Comparison of ENCODE assay signal across 9 cellular contexts in the genomic region with DNA sequence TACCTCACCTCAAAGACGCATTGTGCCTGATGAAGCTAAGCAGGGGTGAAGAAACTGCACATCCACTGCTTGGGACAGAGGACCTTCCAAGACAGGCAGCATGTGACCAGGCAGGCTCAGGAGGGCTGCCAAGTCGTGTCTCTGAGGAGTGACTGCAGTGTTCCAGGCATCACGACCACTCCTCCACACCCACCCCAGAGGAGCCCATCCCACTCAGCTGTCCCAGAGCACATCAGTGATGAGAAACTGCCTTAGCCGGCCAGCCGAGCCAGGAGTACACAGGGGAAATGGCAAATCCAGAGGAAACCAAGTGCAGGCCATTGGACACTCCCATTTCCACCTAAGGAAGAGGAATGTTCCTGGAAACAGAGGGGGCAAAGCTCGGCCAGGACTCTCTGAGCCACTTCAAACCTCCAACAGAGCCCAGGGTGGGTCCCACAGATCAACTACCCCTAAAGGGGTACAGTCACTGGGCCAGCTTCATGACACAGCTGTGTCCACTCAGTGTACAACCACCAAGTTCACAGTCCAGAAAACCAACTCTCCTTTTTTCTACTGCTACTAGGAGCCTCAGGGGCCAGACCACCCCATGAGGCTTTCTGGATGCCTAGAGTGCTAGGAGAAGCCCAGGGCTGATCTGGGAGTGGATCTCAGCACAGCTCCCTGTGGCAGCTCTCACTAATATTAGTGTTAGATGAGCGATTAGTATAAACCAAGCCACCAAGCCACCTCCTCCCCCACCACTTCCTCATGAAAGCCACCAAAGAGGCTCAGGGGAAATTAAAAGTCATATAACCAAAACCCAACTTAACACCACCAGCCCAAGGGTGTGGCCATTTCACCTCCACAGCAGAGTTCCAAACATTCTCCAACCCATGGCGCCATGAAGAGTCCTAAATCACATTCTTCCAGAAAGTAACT. TPM values are rescaled to one million over a fixed set of nuclear protein-coding genes. Genes with fewer than 3 reads are reported as not detected.
DNase-seq lines count a peak whose midpoint lies in the region; ATAC-seq, FAIRE-seq and TF ChIP-seq lines count a peak whose summit lies in the region.
"Had no signal": no experiment of that assay in that cellular context is flagged by ENCODE, and none has a peak within 500 bp of the region (broad histone marks: within the 10 kb centered on the region; RNA-seq: fewer than 3 reads in every experiment).

No MANE protein-coding gene starts in this region.

- WGBS in small intestine, 3 donors, result 44 to 75% (median 68%) methylated on average over 8 of the region's 8 CpGs

- peak overlapping the region; percentile 87 to 94 for H3K27ac Mint-ChIP-seq in natural killer cell treated with Interleukin-12 subunit alpha and Interleukin-12 subunit beta and Interleukin-15 and Interleukin-18, amount 100 ng/mL, for 72 hours

- H3K36me3 ChIP-seq in duodenal mucosa (ENCODE audit: control insufficient read depth in 1 of 2, insufficient read depth in 2 of 2, low read length in 2 of 2), result peaks cover 0 to 4% of the 10 kb centered on the region in 2 donors
- H3K36me3 ChIP-seq in small intestine (ENCODE audit: control insufficient read depth in 2 of 2, insufficient read depth in 2 of 2, low read length in 2 of 2), result peaks cover 0 to 2% of the 10 kb centered on the region in 2 donors

- peak in 1 of 2 donors; percentile 50 for ATAC-seq in natural killer cell treated with Interleukin-12 subunit alpha and Interleukin-12 subunit beta and Interleukin-15 and Interleukin-18, amount 100 ng/mL, for 72 hours

- no peak overlapping the region for H3K9ac ChIP-seq in duodenal mucosa (ENCODE audit: low read depth in 1 of 2, low read length in 2 of 2)

- no peak for FAIRE-seq in small intestine (lab: Jason Lieb, UNC)
- FAIRE-seq: bronchial epithelial cell had no signal

- H3K27me3 Mint-ChIP-seq in natural killer cell treated with Interleukin-12 subunit alpha and Interleukin-12 subunit beta and Interleukin-15 and Interleukin-18, amount 100 ng/mL, for 72 hours, result no peaks in the 10 kb centered on the region

- H3K27ac ChIP-seq in RWPE1 (peak overlapping the region; percentile 91), duodenal mucosa (ENCODE audit: low read depth, low read length) (peak overlapping the region; percentile 74), small intestine (ENCODE audit: low read depth in 1 of 2, low read length in 1 of 2) (peak overlapping the region in 1 of 2 donors; percentile 76)

- H3K27me3 ChIP-seq in duodenal mucosa (ENCODE audit: control insufficient read depth in 1 of 2, insufficient read depth in 2 of 2, low read length in 2 of 2) (no peaks in the 10 kb centered on the region), small intestine (ENCODE audit: control insufficient read depth in 2 of 2, insufficient read depth in 2 of 2, low read length in 2 of 2) (no peaks in the 10 kb centered on the region)

- CTCF ChIA-PET in RWPE1 (lab: Yijun Ruan, JAX), result interaction anchor here (0.6 to 0.9 kb wide), 2 partner anchors 21 to 1049 kb away, joined by 3 to 4 read pairs; no protein-coding TSS in a partner anchor

- H3K4me1 Mint-ChIP-seq in natural killer cell treated with Interleukin-12 subunit alpha and Interleukin-12 subunit beta and Interleukin-15 and Interleukin-18, amount 100 ng/mL, for 72 hours (ENCODE audit: low read depth in 2 of 2), result peaks cover 72 to 78% of the 10 kb centered on the region in 2 donors

- H3K9me3 Mint-ChIP-seq in natural killer cell treated with Interleukin-12 subunit alpha and Interleukin-12 subunit beta and Interleukin-15 and Interleukin-18, amount 100 ng/mL, for 72 hours, result no peaks in the 10 kb centered on the region

- H3K36me3 Mint-ChIP-seq in natural killer cell treated with Interleukin-12 subunit alpha and Interleukin-12 subunit beta and Interleukin-15 and Interleukin-18, amount 100 ng/mL, for 72 hours, result peaks cover 12% of the 10 kb centered on the region

- POLR2A ChIA-PET in RWPE1 (lab: Yijun Ruan, JAX; ENCODE audit: low non-redundant PET), result no interaction called here

- TF ChIP-seq CTCF in RWPE1 (conservative IDR thresholded peaks at IDR 0.05; ENCODE audit: low read depth), result no peak

- H3K4me1 ChIP-seq in duodenal mucosa (ENCODE audit: control insufficient read depth in 1 of 2, insufficient read depth in 2 of 2, low read length in 2 of 2) (peaks cover 23 to 28% of the 10 kb centered on the region in 2 donors), small intestine (ENCODE audit: control insufficient read depth in 2 of 2, insufficient read depth in 1 of 2, low read depth in 1 of 2, low read length in 1 of 2) (peaks cover 0 to 7% of the 10 kb centered on the region in 2 donors)

- H3K9me3 ChIP-seq in duodenal mucosa (ENCODE audit: control insufficient read depth in 1 of 2, low read length in 2 of 2) (no peaks in the 10 kb centered on the region), small intestine (ENCODE audit: control insufficient read depth, low read depth) (no peaks in the 10 kb centered on the region)

- peak overlapping the region in 1 of 2 donors; percentile 15 for H3K4me3 ChIP-seq in duodenal mucosa (ENCODE audit: low read depth in 1 of 2, low read length in 2 of 2)
- H3K4me3 ChIP-seq in small intestine (ENCODE audit: low read depth in 1 of 2, low read length in 2 of 2), result no peak overlapping the region

- DNase-seq in CD1c-positive myeloid dendritic cell (ENCODE audit: extremely low spot score) (peak; percentile 43), RWPE1 (ENCODE audit: low spot score) (no peak), small intestine (no peak), occipital lobe (lab: John Stamatoyannopoulos, UW) (no peak), DMS153 (lab: John Stamatoyannopoulos, UW) (no peak), AG08396 (ENCODE audit: low spot score) (no peak)
- peak; percentile 79 for DNase-seq in natural killer cell treated with Interleukin-12 subunit alpha and Interleukin-12 subunit beta and Interleukin-15 and Interleukin-18, amount 100 ng/mL, for 72 hours (ENCODE audit: low spot score)

- H3K4me3 Mint-ChIP-seq in natural killer cell treated with Interleukin-12 subunit alpha and Interleukin-12 subunit beta and Interleukin-15 and Interleukin-18, amount 100 ng/mL, for 72 hours, result peak overlapping the region; percentile 91

RNA-seq across cellular contexts. Expression of gene PXN, which starts 15.4 kb away (rescaled TPM):
- total RNA-seq in natural killer cell treated with Interleukin-12 subunit alpha and Interleukin-12 subunit beta and Interleukin-15 and Interleukin-18, amount 100 ng/mL, for 72 hours, result 100 to 1,000 TPM; 133 to 160 TPM
- 100 to 1,000 TPM in 2 of 3 donors, 10 to 100 TPM in 1; 79.3 to 132 (median 103) TPM for polyA plus RNA-seq in small intestine
- 2.8 TPM for total RNA-seq in occipital lobe

RNA-seq across cellular contexts. Expression of gene RNU4-2, which starts 41.6 kb away (rescaled TPM):
- total RNA-seq in natural killer cell treated with Interleukin-12 subunit alpha and Interleukin-12 subunit beta and Interleukin-15 and Interleukin-18, amount 100 ng/mL, for 72 hours, result 1,000 to 10,000 TPM; 6,345 to 8,722 TPM
- polyA plus RNA-seq in small intestine, result not detected
- under 0.01 TPM for total RNA-seq in occipital lobe

RNA-seq across cellular contexts. Expression of gene RNU4-1, which starts 42.9 kb away (rescaled TPM):
- total RNA-seq in natural killer cell treated with Interleukin-12 subunit alpha and Interleukin-12 subunit beta and Interleukin-15 and Interleukin-18, amount 100 ng/mL, for 72 hours, result 1,000 to 10,000 TPM; 1,386 to 2,161 TPM
- not detected for polyA plus RNA-seq in small intestine
- under 0.01 TPM for total RNA-seq in occipital lobe

RNA-seq across cellular contexts. Expression of gene RPLP0, which starts 49.2 kb away (rescaled TPM):
- 1,000 to 10,000 TPM; 1,757 to 2,186 TPM for total RNA-seq in natural killer cell treated with Interleukin-12 subunit alpha and Interleukin-12 subunit beta and Interleukin-15 and Interleukin-18, amount 100 ng/mL, for 72 hours
- 1,000 to 10,000 TPM; 2,529 to 5,599 (median 4,032) TPM for polyA plus RNA-seq in small intestine
- 1,592 TPM for total RNA-seq in occipital lobe

RNA-seq across cellular contexts. Expression of gene SIRT4, which starts 52.0 kb away (rescaled TPM):
- 1 to 10 TPM; 2.4 to 2.6 TPM for total RNA-seq in natural killer cell treated with Interleukin-12 subunit alpha and Interleukin-12 subunit beta and Interleukin-15 and Interleukin-18, amount 100 ng/mL, for 72 hours
- 1 to 10 TPM; 1.4 to 8.1 (median 1.6) TPM for polyA plus RNA-seq in small intestine
- total RNA-seq in occipital lobe, result 4.5 TPM

Comparison
In these comparisons a context has a peak if more than half of its experiments do, and no peak if none do; other contexts are left out.
1. DNase-seq: peak in CD1c-positive myeloid dendritic cell (single experiment) and natural killer cell treated with Interleukin-12 subunit alpha and Interleukin-12 subunit beta and Interleukin-15 and Interleukin-18, amount 100 ng/mL, for 72 hours (single experiment); none in RWPE1 (single experiment), small intestine (single experiment), occipital lobe (single experiment), DMS153 (single experiment) and AG08396 (single experiment).
2. RNA of gene PXN, which starts 15.4 kb away (total RNA-seq): 133 to 160 TPM in natural killer cell treated with Interleukin-12 subunit alpha and Interleukin-12 subunit beta and Interleukin-15 and Interleukin-18, amount 100 ng/mL, for 72 hours; 2.8 TPM in occipital lobe (single experiment); every median in the first group is over 10 times any median in the second.
3. RNA of gene RNU4-2, which starts 41.6 kb away (total RNA-seq): 6,345 to 8,722 TPM in natural killer cell treated with Interleukin-12 subunit alpha and Interleukin-12 subunit beta and Interleukin-15 and Interleukin-18, amount 100 ng/mL, for 72 hours; under 0.01 TPM in occipital lobe (single experiment); every median in the first group is over 1,000 times any median in the second.
4. RNA of gene RNU4-1, which starts 42.9 kb away (total RNA-seq): 1,386 to 2,161 TPM in natural killer cell treated with Interleukin-12 subunit alpha and Interleukin-12 subunit beta and Interleukin-15 and Interleukin-18, amount 100 ng/mL, for 72 hours; under 0.01 TPM in occipital lobe (single experiment); every median in the first group is over 1,000 times any median in the second.